In genomic region chr12:109890620-109891019, GRCh38 we compare ENCODE assay signal across 14 cellular contexts. TPM values are rescaled to one million over a fixed set of nuclear protein-coding genes. Genes with fewer than 3 reads are reported as not detected.
DNase-seq lines count a peak whose midpoint lies in the region; ATAC-seq, FAIRE-seq and TF ChIP-seq lines count a peak whose summit lies in the region.
"Had no signal": no experiment of that assay in that cellular context is flagged by ENCODE, and none has a peak within 500 bp of the region (broad histone marks: within the 10 kb centered on the region; RNA-seq: fewer than 3 reads in every experiment).

No MANE protein-coding gene starts in this region.

- POLR2A ChIA-PET in naive thymus-derived CD4-positive, alpha-beta T cell (lab: Charles Lee), result interaction anchor here (0.6 kb wide), 1 partner anchor 362 kb away, joined by 3 read pairs; no protein-coding TSS in a partner anchor

- H3K27ac ChIP-seq in BLaER1, result peak overlapping the region; percentile 85
- no peak overlapping the region for H3K27ac ChIP-seq in naive thymus-derived CD4-positive, alpha-beta T cell (ENCODE audit: low read depth, low read length)
- H3K27ac ChIP-seq: SK-N-MC had no signal

- H3K27me3 Mint-ChIP-seq in IgD-negative memory B cell, result peaks cover 1% of the 10 kb centered on the region
- H3K27me3 Mint-ChIP-seq in naive thymus-derived CD4-positive, alpha-beta T cell, result peaks cover 0 to 4% (median 0%) of the 10 kb centered on the region in 5 donors

- no peaks in the 10 kb centered on the region for H3K36me3 ChIP-seq in BLaER1
- H3K36me3 ChIP-seq in naive thymus-derived CD4-positive, alpha-beta T cell (ENCODE audit: control insufficient read depth in 2 of 3, insufficient read depth in 3 of 3, low read length in 3 of 3), result no peaks in the 10 kb centered on the region

- TF ChIP-seq CTCF in epithelial cell of esophagus (IDR thresholded peaks at IDR 0.05; ENCODE audit: insufficient read depth, low read depth, low read length, missing control alignments), result no peak

- peak overlapping the region in 1 of 4 donors; percentile 61 for H3K4me3 Mint-ChIP-seq in IgD-negative memory B cell
- no peak overlapping the region for H3K4me3 Mint-ChIP-seq in naive thymus-derived CD4-positive, alpha-beta T cell
- H3K4me3 Mint-ChIP-seq: GM23338 had no signal

- H3K4me1 Mint-ChIP-seq in IgD-negative memory B cell, result peaks cover 41 to 48% (median 44%) of the 10 kb centered on the region in 3 donors
- peaks cover 15 to 46% (median 44%) of the 10 kb centered on the region in 7 donors for H3K4me1 Mint-ChIP-seq in naive thymus-derived CD4-positive, alpha-beta T cell

- H3K9me3 Mint-ChIP-seq in IgD-negative memory B cell, result no peaks in the 10 kb centered on the region
- no peaks in the 10 kb centered on the region for H3K9me3 Mint-ChIP-seq in naive thymus-derived CD4-positive, alpha-beta T cell
- H3K9me3 Mint-ChIP-seq: GM23338 had no signal

- H4K20me1 ChIP-seq in BLaER1, result no peaks in the 10 kb centered on the region

- FAIRE-seq in HTR-8/SVneo (lab: Jason Lieb, UNC), result no peak

- peaks cover 4% of the 10 kb centered on the region for H3K36me3 Mint-ChIP-seq in IgD-negative memory B cell
- H3K36me3 Mint-ChIP-seq in naive thymus-derived CD4-positive, alpha-beta T cell, result peaks cover 0 to 14% (median 3%) of the 10 kb centered on the region in 5 donors

- ATAC-seq in naive thymus-derived CD4-positive, alpha-beta T cell, result no peak
- no peak for ATAC-seq in GM21528 (IDR thresholded peaks at IDR 0.05; ENCODE audit: low FRiP score, unreplicated experiment)
- ATAC-seq in GM21515 (IDR thresholded peaks at IDR 0.05; ENCODE audit: unreplicated experiment), result no peak
- ATAC-seq: GM23338 had no signal

- CTCF ChIA-PET in naive thymus-derived CD4-positive, alpha-beta T cell (lab: Charles Lee), result interaction anchor here (0.6 kb wide), 1 partner anchor 15 kb away, joined by 5 read pairs; no protein-coding TSS in a partner anchor

- intact Hi-C loops in naive thymus-derived CD4-positive, alpha-beta T cell (cut with micrococcal nuclease), result no loop called here

- H3K4me2 ChIP-seq in BLaER1, result peak overlapping the region; percentile 76
- H3K4me2 ChIP-seq: GM23338 had no signal

- H3K9me3 ChIP-seq in BLaER1, result no peaks in the 10 kb centered on the region
- H3K9me3 ChIP-seq in naive thymus-derived CD4-positive, alpha-beta T cell (ENCODE audit: control insufficient read depth in 2 of 3, low read length in 3 of 3), result no peaks in the 10 kb centered on the region

- peak overlapping the region; percentile 35 to 73 (median 47) for H3K27ac Mint-ChIP-seq in IgD-negative memory B cell
- peak overlapping the region in 5 of 9 donors; percentile 17 to 68 (median 51) for H3K27ac Mint-ChIP-seq in naive thymus-derived CD4-positive, alpha-beta T cell
- H3K27ac Mint-ChIP-seq: GM23338 had no signal

- H3K9ac ChIP-seq in BLaER1, result no peak overlapping the region

- DNase-seq in epithelial cell of esophagus (ENCODE audit: low read depth) (peak; percentile 40), HTR-8/SVneo (ENCODE audit: insufficient read length, low spot score) (no peak)
- no peak for DNase-seq in naive thymus-derived CD4-positive, alpha-beta T cell
- DNase-seq: KBM-7, MM.1S, NCI-H2029, NCI-H524, OCI-M1 had no signal

- H3K4me3 ChIP-seq in BLaER1, result no peak overlapping the region
- no peak overlapping the region for H3K4me3 ChIP-seq in epithelial cell of esophagus (ENCODE audit: low read length)
- H3K4me3 ChIP-seq in naive thymus-derived CD4-positive, alpha-beta T cell (ENCODE audit: low read length), result no peak overlapping the region
- H3K4me3 ChIP-seq: GM23338, SK-N-MC had no signal

- H3K27me3 ChIP-seq in BLaER1, result no peaks in the 10 kb centered on the region
- no peaks in the 10 kb centered on the region for H3K27me3 ChIP-seq in naive thymus-derived CD4-positive, alpha-beta T cell (ENCODE audit: control insufficient read depth in 2 of 2, insufficient read depth in 2 of 2, low read length in 2 of 2)

- H3K4me1 ChIP-seq in BLaER1, result peaks cover 66% of the 10 kb centered on the region
- peaks cover 13 to 40% of the 10 kb centered on the region in 2 donors for H3K4me1 ChIP-seq in naive thymus-derived CD4-positive, alpha-beta T cell (ENCODE audit: control insufficient read depth in 2 of 2, insufficient read depth in 2 of 2, low read length in 2 of 2)

RNA-seq across cellular contexts. Expression of gene TCHP, which starts 9.5 kb away (rescaled TPM):
- 12.5 TPM for polyA plus RNA-seq in IgD-negative memory B cell
- 10 to 100 TPM; 21.7 to 40.0 (median 31.8) TPM for total RNA-seq in naive thymus-derived CD4-positive, alpha-beta T cell
- polyA plus RNA-seq in naive thymus-derived CD4-positive, alpha-beta T cell, result 10 to 100 TPM; 10.1 to 15.5 TPM

RNA-seq across cellular contexts. Expression of gene GLTP, which starts 10.3 kb away (rescaled TPM):
- polyA plus RNA-seq in IgD-negative memory B cell, result 47.8 TPM
- total RNA-seq in naive thymus-derived CD4-positive, alpha-beta T cell, result 10 to 100 TPM; 19.2 to 36.2 (median 22.1) TPM
- 10 to 100 TPM; 30.0 to 35.2 TPM for polyA plus RNA-seq in naive thymus-derived CD4-positive, alpha-beta T cell

RNA-seq across cellular contexts. Expression of gene TRPV4, which starts 57.4 kb away (rescaled TPM):
- not detected for polyA plus RNA-seq in IgD-negative memory B cell
- total RNA-seq in naive thymus-derived CD4-positive, alpha-beta T cell, result under 1 TPM in 1 of 5 experiments, not detected in 4; 0.81 TPM
- polyA plus RNA-seq in naive thymus-derived CD4-positive, alpha-beta T cell, result not detected
